8 cellular contexts compared by ENCODE assay signal in genomic region chr17:17972126-17972951, GRCh38. TPM values are rescaled to one million over a fixed set of nuclear protein-coding genes. Genes with fewer than 3 reads are reported as not detected.
DNase-seq lines count a peak whose midpoint lies in the region; ATAC-seq and TF ChIP-seq lines count a peak whose summit lies in the region.

TSS of gene DRC3 (plus strand) at chr17:17972862. CDS start at chr17:17977599, 4,737 bp downstream.
TSS of gene TOM1L2 (minus strand) at chr17:17972400. CDS start at chr17:17972313, 87 bp downstream.

- 0 to 1% methylated on average over 54 to 59 of the region's 59 CpGs for WGBS in esophagus, 2 donors

- no peaks in the 10 kb centered on the region for H3K9me3 Mint-ChIP-seq in activated T-cell treated with anti-CD3 and anti-CD28 coated beads, Interleukin-2, amount 50 U/mL, for 4 hours

- no peaks in the 10 kb centered on the region for H3K36me3 ChIP-seq in PC-9 (ENCODE audit: low read depth)
- H3K36me3 ChIP-seq in esophagus (ENCODE audit: control insufficient read depth in 2 of 2, insufficient read depth in 2 of 2, low read length in 1 of 2), result no peaks in the 10 kb centered on the region
- no peaks in the 10 kb centered on the region for H3K36me3 ChIP-seq in mucosa of rectum (ENCODE audit: control insufficient read depth in 2 of 2, insufficient read depth in 2 of 2, low read length in 2 of 2)

- H3K4me2 ChIP-seq in PC-9, result peak within 1 kb of the TSS; percentile 99

- intact Hi-C loops in PC-9 (cut with micrococcal nuclease; ENCODE audit: unreplicated experiment), result loop anchor here (1.0 to 5.0 kb wide), 7 partner anchors 14 to 285 kb away; no protein-coding TSS in a partner anchor

- H3K4me3 ChIP-seq in PC-9 (peak within 1 kb of the TSS; percentile 82), esophagus (ENCODE audit: low read depth in 1 of 2, low read length in 2 of 2) (peak within 1 kb of the TSS; percentile 70 to 97), mucosa of rectum (ENCODE audit: low read length in 2 of 2) (peak within 1 kb of the TSS; percentile 71 to 84)

- no TSS peak for BruUV-seq in PC-9 (replicated peaks; lab: Mats Ljungman, UMichigan)

- H3K4me1 Mint-ChIP-seq in activated T-cell treated with anti-CD3 and anti-CD28 coated beads, Interleukin-2, amount 50 U/mL, for 4 hours (ENCODE audit: low read depth), result peaks cover 37% of the 10 kb centered on the region

- peak within 1 kb of the TSS; percentile 40 for H3K27ac ChIP-seq in PC-9
- peak within 1 kb of the TSS; percentile 92 to 97 for H3K27ac ChIP-seq in esophagus (ENCODE audit: low read depth in 2 of 2, low read length in 1 of 2)
- peak within 1 kb of the TSS; percentile 77 to 86 for H3K27ac ChIP-seq in mucosa of rectum (ENCODE audit: low read depth in 2 of 2, low read length in 2 of 2)

- CTCF ChIA-PET in PC-9 (lab: Charles Lee), result interaction anchor here (0.6 to 1.4 kb wide), 3 partner anchors 53 to 1391 kb away, joined by 3 to 7 read pairs (median 5); no protein-coding TSS in a partner anchor

- H3K27me3 ChIP-seq in PC-9 (ENCODE audit: insufficient read depth, low read depth) (no peaks in the 10 kb centered on the region), esophagus (ENCODE audit: control insufficient read depth in 1 of 2, insufficient read depth in 2 of 2, low read length in 2 of 2) (no peaks in the 10 kb centered on the region), mucosa of rectum (ENCODE audit: control insufficient read depth in 2 of 2, insufficient read depth in 2 of 2, low read length in 2 of 2) (no peaks in the 10 kb centered on the region)

- H3K4me3 Mint-ChIP-seq in activated T-cell treated with anti-CD3 and anti-CD28 coated beads, Interleukin-2, amount 50 U/mL, for 4 hours, result peak within 1 kb of the TSS; percentile 92

- no peaks in the 10 kb centered on the region for H4K20me1 ChIP-seq in PC-9 (ENCODE audit: insufficient read depth)

- H3K79me2 ChIP-seq in PC-9 (ENCODE audit: low read depth), result peaks cover 43% of the 10 kb centered on the region

- ATAC-seq in GM21723 (IDR thresholded peaks at IDR 0.05; ENCODE audit: unreplicated experiment), result peak; percentile 95
- ATAC-seq in activated T-cell treated with anti-CD3 and anti-CD28 coated beads, Interleukin-2, amount 50 U/mL, for 4 hours, result peak; percentile 94 to 97

- H3K9ac ChIP-seq in mucosa of rectum (ENCODE audit: low read depth in 1 of 2, low read length in 2 of 2), result peak within 1 kb of the TSS; percentile 69 to 77

- H3K9me2 ChIP-seq in PC-9 (ENCODE audit: insufficient read depth), result no peaks in the 10 kb centered on the region

- no peaks in the 10 kb centered on the region for H3K27me3 Mint-ChIP-seq in activated T-cell treated with anti-CD3 and anti-CD28 coated beads, Interleukin-2, amount 50 U/mL, for 4 hours (ENCODE audit: low read depth)

- H2AFZ ChIP-seq in PC-9, result peak within 1 kb of the TSS; percentile 87

- in situ Hi-C loops in KBM-7 (cut with MboI; ENCODE audit: low pct_unique_long_range_greater_than_20kb, low sequenced_read_pairs), result no loop called here

- DNase-seq in DMS53 treated with DMSO at 0.1 percent for 48 hours (lab: John Stamatoyannopoulos, UW; ENCODE audit: unreplicated experiment) (peak; percentile 98), KBM-7 (peak; percentile 100), PC-9 (peak; percentile 100)
- DNase-seq in activated T-cell treated with anti-CD3 and anti-CD28 coated beads, Interleukin-2, amount 50 U/mL, for 4 hours, result peak; percentile 100
- DNase-seq in stimulated activated CD8-positive, alpha-beta memory T cell treated with anti-CD3 and anti-CD28 coated beads, Interleukin-4, amount 100 ng/mL, for 4 hours (ENCODE audit: low read depth in 2 of 2, low spot score in 1 of 2), result peak; percentile 99 to 100

- POLR2A ChIA-PET in PC-9 (lab: Charles Lee; ENCODE audit: unreplicated experiment), result interaction anchor here (0.5 to 1.1 kb wide), 21 partner anchors 9 to 957 kb away, joined by 3 to 21 read pairs (median 5); partner anchors contain the start of genes ATPAF2 and GID4

- H3K9me3 ChIP-seq in PC-9 (ENCODE audit: insufficient read depth, low read depth) (no peaks in the 10 kb centered on the region), esophagus (ENCODE audit: control insufficient read depth in 2 of 2, insufficient read depth in 1 of 2, low read depth in 1 of 2, low read length in 1 of 2) (no peaks in the 10 kb centered on the region), mucosa of rectum (ENCODE audit: control insufficient read depth in 2 of 2, low read length in 2 of 2) (no peaks in the 10 kb centered on the region)

- no peak for TF ChIP-seq CTCF in PC-9 (conservative IDR thresholded peaks at IDR 0.05)

- no peaks in the 10 kb centered on the region; the same call in 1 of the 2 replicates for H3F3A ChIP-seq in PC-9 (ENCODE audit: insufficient read depth, low read depth)

- H3K4me1 ChIP-seq in PC-9 (replicated peaks; ENCODE audit: insufficient read depth) (peaks cover 28% of the 10 kb centered on the region), esophagus (ENCODE audit: control insufficient read depth in 2 of 2, insufficient read depth in 2 of 2, low read length in 1 of 2) (peaks cover 5 to 6% of the 10 kb centered on the region in 2 donors), mucosa of rectum (ENCODE audit: control insufficient read depth in 2 of 2, insufficient read depth in 2 of 2, low read length in 2 of 2) (peaks cover 17 to 23% of the 10 kb centered on the region in 2 donors)

- no peaks in the 10 kb centered on the region for H3K36me3 Mint-ChIP-seq in activated T-cell treated with anti-CD3 and anti-CD28 coated beads, Interleukin-2, amount 50 U/mL, for 4 hours (ENCODE audit: insufficient read depth)

RNA-seq across cellular contexts. Expression of gene DRC3, which starts in this region (rescaled TPM):
- 7.2 and 15.2 TPM in 2 replicates for total RNA-seq in PC-9 (2021)
- total RNA-seq in activated T-cell treated with anti-CD3 and anti-CD28 coated beads, Interleukin-2, amount 50 U/mL, for 4 hours, result 1 to 10 TPM in 1 of 3 donors, under 1 TPM in 2; 0.49 to 1.3 (median 0.55) TPM
- polyA plus RNA-seq in esophagus, result 1 to 10 TPM in 1 of 2 donors, under 1 TPM in 1; 0.72 to 1.4 TPM

RNA-seq across cellular contexts. Expression of gene TOM1L2, which starts in this region (rescaled TPM):
- 68.5 and 71.8 TPM in 2 replicates for total RNA-seq in PC-9 (2021)
- 1 to 10 TPM; 5.5 to 6.6 (median 5.5) TPM for total RNA-seq in activated T-cell treated with anti-CD3 and anti-CD28 coated beads, Interleukin-2, amount 50 U/mL, for 4 hours
- polyA plus RNA-seq in esophagus, result 10 to 100 TPM; 49.9 to 83.2 TPM

Comparison
In these comparisons a context has a peak if more than half of its experiments do, and no peak if none do; other contexts are left out.
1. Peak in every context shown above with its lines: DNase-seq, ATAC-seq, H3K4me3 ChIP-seq and H3K27ac ChIP-seq.
2. H3K27ac ChIP-seq: peak in every context shown above with its lines; median percentile 94 in esophagus; 82 in mucosa of rectum; 40 in PC-9.